In the genomic region with DNA sequence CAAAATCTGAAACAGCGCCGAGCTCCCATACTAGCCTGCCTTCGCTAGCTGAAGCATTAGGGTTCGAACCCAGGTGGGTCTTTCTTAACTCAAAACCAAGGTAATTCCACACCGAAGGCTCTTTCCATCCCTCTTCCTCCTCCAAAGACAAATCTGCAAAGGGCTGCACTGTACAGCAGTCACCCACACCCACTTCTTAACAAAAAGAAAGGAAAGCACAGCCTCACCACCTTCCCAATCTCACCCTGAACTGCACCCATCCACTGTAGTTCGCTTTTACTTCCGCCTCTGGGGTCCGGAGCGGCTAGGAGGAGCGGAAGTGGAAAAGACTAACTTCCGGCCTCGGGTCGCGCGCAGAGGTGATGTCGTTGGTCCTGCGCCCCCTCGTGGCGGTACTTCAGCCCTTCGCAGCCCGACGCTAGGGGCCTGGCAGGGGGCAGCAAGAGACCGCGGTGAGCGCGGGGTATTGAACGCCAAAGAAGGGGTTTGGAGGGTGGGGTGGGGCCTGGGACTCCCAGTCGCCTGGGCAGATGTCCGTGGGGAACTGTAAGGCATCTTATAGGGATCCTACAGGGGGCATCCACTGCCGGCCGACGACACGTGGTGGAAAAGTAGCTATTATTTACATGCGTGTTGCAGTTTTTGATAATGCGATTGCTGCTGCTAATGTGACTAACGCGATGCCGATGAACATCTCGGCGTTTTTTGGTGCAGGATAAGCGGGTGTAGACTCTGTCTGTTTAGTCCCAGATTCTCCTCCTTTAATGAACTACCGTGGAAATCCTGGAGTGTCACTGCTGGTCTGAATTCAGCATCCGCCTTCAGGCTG, we compare ENCODE assay signal across 8 cellular contexts. TPM values are rescaled to one million over a fixed set of nuclear protein-coding genes. Genes with fewer than 3 reads are reported as not detected.
DNase-seq lines count a peak whose midpoint lies in the region; ATAC-seq lines count a peak whose summit lies in the region.

A gene with protein sequence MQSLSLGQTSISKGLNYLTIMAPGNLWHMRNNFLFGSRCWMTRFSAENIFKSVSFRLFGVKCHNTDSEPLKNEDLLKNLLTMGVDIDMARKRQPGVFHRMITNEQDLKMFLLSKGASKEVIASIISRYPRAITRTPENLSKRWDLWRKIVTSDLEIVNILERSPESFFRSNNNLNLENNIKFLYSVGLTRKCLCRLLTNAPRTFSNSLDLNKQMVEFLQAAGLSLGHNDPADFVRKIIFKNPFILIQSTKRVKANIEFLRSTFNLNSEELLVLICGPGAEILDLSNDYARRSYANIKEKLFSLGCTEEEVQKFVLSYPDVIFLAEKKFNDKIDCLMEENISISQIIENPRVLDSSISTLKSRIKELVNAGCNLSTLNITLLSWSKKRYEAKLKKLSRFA (minus strand): TSS at position 290 of the 829 bp plus-strand sequence. CDS start 619 bp downstream, outside the sequence.

- peak; percentile 98 for ATAC-seq in GM19043 (IDR thresholded peaks at IDR 0.05; ENCODE audit: low read depth, unreplicated experiment)
- ATAC-seq in HG03378 (IDR thresholded peaks at IDR 0.05; ENCODE audit: unreplicated experiment) = peak; percentile 99

- peak; percentile 90 to 92 for DNase-seq in AML-193 (lab: John Stamatoyannopoulos, UW)
- DNase-seq in NCI-H446 treated with DMSO at 0.1 percent for 48 hours (lab: John Stamatoyannopoulos, UW) = peak; percentile 83
- peak; percentile 94 for DNase-seq in activated CD4-positive, CD25-positive, alpha-beta regulatory T cell treated with anti-CD3 and anti-CD28 coated beads, Interleukin-2, amount 50 U/mL, for 72 hours
- peak; percentile 85 for DNase-seq in cerebellum (ENCODE audit: low spot score)
- peak; percentile 85 for DNase-seq in kidney glomerular epithelial cell (lab: John Stamatoyannopoulos, UW)
- peak; percentile 90 to 93 (median 91) for DNase-seq in stimulated activated CD4-positive, alpha-beta T cell treated with anti-CD3 and anti-CD28 coated beads, Interleukin-1b, Interleukin-23, amount 100 ng/mL, for 24 hours (ENCODE audit: low read depth in 4 of 4, low spot score in 1 of 4)

RNA-seq across cellular contexts. Expression of the gene that starts here (rescaled TPM):
- 22.8 TPM for total RNA-seq in cerebellum

Comparison
In these comparisons a context has a peak if more than half of its experiments do, and no peak if none do; other contexts are left out.
1. Peak in every context shown above with its lines: DNase-seq and ATAC-seq.